In the genomic region with DNA sequence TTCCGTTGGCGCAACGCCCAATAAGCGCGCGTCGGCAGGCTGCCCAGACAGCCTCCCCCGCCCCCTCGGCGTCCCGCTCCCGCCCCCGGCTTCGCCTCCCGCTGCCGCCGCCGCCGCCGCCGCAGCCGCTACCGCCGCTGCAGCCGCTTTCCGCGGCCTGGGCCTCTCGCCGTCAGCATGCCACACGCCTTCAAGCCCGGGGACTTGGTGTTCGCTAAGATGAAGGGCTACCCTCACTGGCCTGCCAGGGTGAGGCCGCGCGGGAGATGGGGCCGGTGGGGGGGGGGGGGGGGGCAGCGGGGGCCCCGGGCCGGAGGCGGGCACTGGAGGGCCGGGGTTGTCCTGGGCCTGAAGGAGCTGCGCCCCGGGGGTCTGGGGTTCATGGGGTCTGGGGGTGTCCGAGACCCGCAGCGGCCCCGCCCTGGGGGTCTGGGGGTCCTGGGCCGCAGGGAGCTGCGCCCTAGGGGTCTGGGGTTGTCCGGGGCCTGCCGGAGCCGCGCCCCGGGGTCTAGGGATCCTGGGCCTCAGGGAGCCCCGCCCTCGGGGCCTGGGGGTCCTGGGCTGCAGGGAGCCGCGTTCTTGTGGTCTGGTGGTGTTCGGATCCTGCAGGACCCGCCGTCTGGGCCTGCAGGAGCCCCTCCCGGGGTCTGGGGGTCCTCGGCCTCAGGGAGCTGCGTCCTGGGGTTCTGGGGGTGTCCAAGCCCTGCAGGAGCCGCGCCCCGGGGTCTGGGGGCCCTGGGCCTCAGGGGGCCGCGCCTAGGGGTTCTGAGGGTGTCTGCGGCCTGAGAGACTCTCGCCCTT, we compare ENCODE assay signal across 8 cellular contexts. TPM values are rescaled to one million over a fixed set of nuclear protein-coding genes. Genes with fewer than 3 reads are reported as not detected.
DNase-seq lines count a peak whose midpoint lies in the region; ATAC-seq and TF ChIP-seq lines count a peak whose summit lies in the region.

A gene (plus strand): TSS at position 124 of the 801 bp plus-strand sequence. CDS start 54 bp downstream, at position 178.

- peaks cover 23% of the 10 kb centered on the region for H3K4me1 Mint-ChIP-seq in activated naive CD4-positive, alpha-beta T cell treated with anti-CD3 and anti-CD28 coated beads, Interleukin-2, amount 50 U/mL, for 24 hours

- no peaks in the 10 kb centered on the region for H3K9me3 ChIP-seq in right atrium auricular region

- no peaks in the 10 kb centered on the region for H3K27me3 Mint-ChIP-seq in activated naive CD4-positive, alpha-beta T cell treated with anti-CD3 and anti-CD28 coated beads, Interleukin-2, amount 50 U/mL, for 24 hours

- peaks cover 1% of the 10 kb centered on the region for H3K36me3 Mint-ChIP-seq in activated naive CD4-positive, alpha-beta T cell treated with anti-CD3 and anti-CD28 coated beads, Interleukin-2, amount 50 U/mL, for 24 hours

- peak within 1 kb of the TSS; percentile 80 for H3K4me3 Mint-ChIP-seq in activated naive CD4-positive, alpha-beta T cell treated with anti-CD3 and anti-CD28 coated beads, Interleukin-2, amount 50 U/mL, for 24 hours

- ATAC-seq in HG03196 (IDR thresholded peaks at IDR 0.05; ENCODE audit: unreplicated experiment) (peak; percentile 1), HG03139 (IDR thresholded peaks at IDR 0.05; ENCODE audit: unreplicated experiment) (no peak)

- H3K27ac Mint-ChIP-seq in activated naive CD4-positive, alpha-beta T cell treated with anti-CD3 and anti-CD28 coated beads, Interleukin-2, amount 50 U/mL, for 24 hours: no peak within 1 kb of the TSS

- H3K36me3 ChIP-seq in right atrium auricular region: peaks cover 6% of the 10 kb centered on the region

- no peaks in the 10 kb centered on the region for H3K9me3 Mint-ChIP-seq in activated naive CD4-positive, alpha-beta T cell treated with anti-CD3 and anti-CD28 coated beads, Interleukin-2, amount 50 U/mL, for 24 hours

- peak within 1 kb of the TSS; percentile 79 to 82 for H3K27ac ChIP-seq in right atrium auricular region

- H3K4me1 ChIP-seq in right atrium auricular region: peaks cover 0 to 30% of the 10 kb centered on the region in 2 donors

- peak; percentile 18 for DNase-seq in COLO668 (lab: John Stamatoyannopoulos, UW; ENCODE audit: unreplicated experiment)
- DNase-seq in right atrium auricular region (ENCODE audit: low spot score): no peak
- no peak for DNase-seq in skeletal muscle cell (ENCODE audit: low read depth)
- DNase-seq in GM19240 (ENCODE audit: insufficient read length, low spot score): no peak
- no peak for DNase-seq in middle frontal gyrus (ENCODE audit: extremely low spot score, low spot score)

- H3K4me3 ChIP-seq in right atrium auricular region: peak within 1 kb of the TSS; percentile 85 to 98
- peak within 1 kb of the TSS; percentile 98 for H3K4me3 ChIP-seq in skeletal muscle cell (ENCODE audit: low read depth, low read length)

- no peaks in the 10 kb centered on the region for H3K27me3 ChIP-seq in right atrium auricular region

- TF ChIP-seq CTCF in right atrium auricular region (IDR thresholded peaks at IDR 0.05): no peak

RNA-seq across cellular contexts. Expression of the gene that starts here (rescaled TPM):
- total RNA-seq in right atrium auricular region: 10 to 100 TPM; 18.3 to 24.8 TPM
